23 cellular contexts compared by ENCODE assay signal in the genomic region with DNA sequence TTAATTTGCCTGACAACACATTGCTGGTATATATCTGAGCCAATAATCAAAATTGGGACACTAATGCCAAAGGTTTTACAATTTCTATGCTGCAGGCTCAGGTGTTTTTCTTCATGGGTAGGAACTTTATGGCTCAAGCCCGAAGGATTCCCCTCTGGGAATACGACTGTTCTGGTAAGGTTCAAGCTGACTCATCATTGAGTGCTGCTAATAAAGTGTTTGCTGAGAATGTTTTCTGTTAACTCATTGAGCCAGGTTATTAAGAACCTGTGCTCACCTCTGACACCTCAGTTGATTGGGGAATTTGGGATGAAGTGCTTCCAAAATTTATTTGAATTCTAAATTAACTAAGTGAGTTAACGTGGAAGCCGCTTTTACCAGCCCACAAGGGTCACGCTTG.
DNase-seq lines count a peak whose midpoint lies in the region; ATAC-seq, FAIRE-seq and TF ChIP-seq lines count a peak whose summit lies in the region.
"Had no signal": no experiment of that assay in that cellular context is flagged by ENCODE, and none has a peak within 500 bp of the region (broad histone marks: within the 10 kb centered on the region; RNA-seq: fewer than 3 reads in every experiment).

No MANE protein-coding gene starts in this region.

- H3K27ac ChIP-seq in K562 (ENCODE audit: extremely low read depth, low read depth, low read length): no peak overlapping the region
- H3K27ac ChIP-seq: 22Rv1; A549; BLaER1 treated with 17β-estradiol and CSF1 and Interleukin-3, amounts not matched to agents 10 nM and 100 nM; C4-2B had no signal

- H3K9me1 ChIP-seq in K562 (ENCODE audit: control insufficient read depth, insufficient read depth, low read length): no peaks in the 10 kb centered on the region

- no peak overlapping the region for H3K4me3 Mint-ChIP-seq in activated T-cell treated with anti-CD3 and anti-CD28 coated beads, Interleukin-2, amount 50 U/mL, for 72 hours
- H3K4me3 Mint-ChIP-seq: B cell; CD4-positive, alpha-beta T cell; CD8-positive, alpha-beta T cell had no signal

- no peak for TF ChIP-seq EP300 in K562 (IDR thresholded peaks at IDR 0.05; ENCODE audit: low read length)

- no peak for TF ChIP-seq RAD21 in K562 (CRISPR knock-in tag; conservative IDR thresholded peaks at IDR 0.05 in 1 of 2, IDR thresholded peaks at IDR 0.05 in 1 of 2)

- H3K36me3 Mint-ChIP-seq in activated T-cell treated with anti-CD3 and anti-CD28 coated beads, Interleukin-2, amount 50 U/mL, for 72 hours (ENCODE audit: insufficient read depth in 2 of 2): no peaks in the 10 kb centered on the region
- H3K36me3 Mint-ChIP-seq: CD8-positive, alpha-beta T cell had no signal

- in situ Hi-C loops in K562 (cut with MboI): no loop called here

- no peak overlapping the region for H3K27ac Mint-ChIP-seq in activated T-cell treated with anti-CD3 and anti-CD28 coated beads, Interleukin-2, amount 50 U/mL, for 72 hours
- H3K27ac Mint-ChIP-seq: B cell; CD4-positive, alpha-beta T cell; CD8-positive, alpha-beta T cell had no signal

- no TSS peak for BruUV-seq in K562 (replicated peaks; lab: Mats Ljungman, UMichigan)

- peaks cover 5% of the 10 kb centered on the region for H3K27me3 Mint-ChIP-seq in activated T-cell treated with anti-CD3 and anti-CD28 coated beads, Interleukin-2, amount 50 U/mL, for 72 hours (ENCODE audit: low read depth)

- no peak overlapping the region for H3K9ac ChIP-seq in K562 (ENCODE audit: insufficient read depth in 1 of 2, low read depth in 2 of 2, low read length in 2 of 2)
- H3K9ac ChIP-seq: BLaER1 treated with 17β-estradiol and CSF1 and Interleukin-3, amounts not matched to agents 10 nM and 100 nM had no signal

- TF ChIP-seq CTCF in K562 (IDR thresholded peaks at IDR 0.05 in 2 of 3, conservative IDR thresholded peaks at IDR 0.05 in 1 of 3; ENCODE audit: insufficient read depth in 2 of 3, low read depth in 1 of 3, low read length in 3 of 3) (no peak), fibroblast of mammary gland (conservative IDR thresholded peaks at IDR 0.05; ENCODE audit: control insufficient read depth, insufficient read depth, low read depth, low read length) (no peak)

- CTCF ChIA-PET in K562 (lab: Yijun Ruan, JAX; ENCODE audit: low intra/inter-chr PET ratio): no interaction called here

- no peaks in the 10 kb centered on the region for H4K20me1 ChIP-seq in K562 (replicated peaks; ENCODE audit: control insufficient read depth, insufficient read depth, low read length)
- H4K20me1 ChIP-seq: BLaER1 treated with 17β-estradiol and CSF1 and Interleukin-3, amounts not matched to agents 10 nM and 100 nM had no signal

- FAIRE-seq in K562 (lab: Jason Lieb, UNC): no peak
- FAIRE-seq: A549, D721Med, G401.6, GM12891, GM19239 had no signal

- DNase-seq in DMS79 treated with DMSO at 0.1 percent for 48 hours (lab: John Stamatoyannopoulos, UW) (peak; percentile 21), DMS79 (lab: John Stamatoyannopoulos, UW) (no peak), K562 (ENCODE audit: extremely low read depth in 1 of 4, low spot score in 3 of 4) (no peak), fibroblast of mammary gland (ENCODE audit: low read depth) (peak; percentile 48), renal cortical epithelial cell (ENCODE audit: low read depth) (peak; percentile 14)
- DNase-seq in activated T-cell treated with anti-CD3 and anti-CD28 coated beads, Interleukin-2, amount 50 U/mL, for 72 hours: no peak
- DNase-seq: AML-193; Caco-2; Calu3; CD4-positive, alpha-beta T cell; CD8-positive, alpha-beta T cell; GF-D8 had no signal

- ATAC-seq in K562: no peak
- no peak for ATAC-seq in HG03378 (IDR thresholded peaks at IDR 0.05; ENCODE audit: unreplicated experiment)
- ATAC-seq in HG03039 (IDR thresholded peaks at IDR 0.05; ENCODE audit: unreplicated experiment): no peak
- no peak for ATAC-seq in activated T-cell treated with anti-CD3 and anti-CD28 coated beads, Interleukin-2, amount 50 U/mL, for 72 hours (replicated peaks in 1 of 2)
- ATAC-seq: A549; CD8-positive, alpha-beta T cell had no signal

- no peak for TF ChIP-seq POLR2A in K562 (conservative IDR thresholded peaks at IDR 0.05)

- H3K4me1 ChIP-seq in K562 (replicated peaks in 1 of 2; ENCODE audit: control insufficient read depth in 2 of 2, insufficient read depth in 2 of 2, low read length in 2 of 2): no peaks in the 10 kb centered on the region
- H3K4me1 ChIP-seq: A549; BLaER1 treated with 17β-estradiol and CSF1 and Interleukin-3, amounts not matched to agents 10 nM and 100 nM; Caco-2 had no signal

- WGBS in K562 (ENCODE audit: insufficient coverage, low coverage, missing lambda C conversion rate): under 1% methylated on average over 5 of the region's 5 CpGs

- no peaks in the 10 kb centered on the region for H3K4me1 Mint-ChIP-seq in activated T-cell treated with anti-CD3 and anti-CD28 coated beads, Interleukin-2, amount 50 U/mL, for 72 hours (ENCODE audit: low read depth)
- H3K4me1 Mint-ChIP-seq: B cell had no signal

- H3K27me3 ChIP-seq in K562 (ENCODE audit: control insufficient read depth in 2 of 2, insufficient read depth in 2 of 2, low read length in 2 of 2): peaks cover 3 to 29% of the 10 kb centered on the region in 2 experiments
- H3K27me3 ChIP-seq: BLaER1 treated with 17β-estradiol and CSF1 and Interleukin-3, amounts not matched to agents 10 nM and 100 nM had no signal

- no peak overlapping the region for H2AFZ ChIP-seq in K562 (ENCODE audit: low read depth, low read length)

- peaks cover 4 to 7% of the 10 kb centered on the region in 2 donors for H3K9me3 Mint-ChIP-seq in activated T-cell treated with anti-CD3 and anti-CD28 coated beads, Interleukin-2, amount 50 U/mL, for 72 hours

- no peaks in the 10 kb centered on the region for H3K36me3 ChIP-seq in K562 (ENCODE audit: control insufficient read depth, insufficient read depth, low read length)

- POLR2A ChIA-PET in K562 (lab: Yijun Ruan, JAX): no interaction called here

- no peaks in the 10 kb centered on the region for H3K79me2 ChIP-seq in K562 (ENCODE audit: control insufficient read depth, insufficient read depth, low read length)

- intact Hi-C loops in K562 (cut with micrococcal nuclease): no loop called here

- no peak overlapping the region for H3K4me2 ChIP-seq in K562 (ENCODE audit: insufficient read depth, low read length)
- H3K4me2 ChIP-seq: A549; BLaER1 treated with 17β-estradiol and CSF1 and Interleukin-3, amounts not matched to agents 10 nM and 100 nM had no signal

- H3K4me3 ChIP-seq in K562: no peak overlapping the region
- H3K4me3 ChIP-seq in fibroblast of mammary gland (ENCODE audit: control insufficient read depth, low read depth, low read length): no peak overlapping the region
- H3K4me3 ChIP-seq: A549; BLaER1 treated with 17β-estradiol and CSF1 and Interleukin-3, amounts not matched to agents 10 nM and 100 nM had no signal

- no peaks in the 10 kb centered on the region for H3K9me3 ChIP-seq in K562 (replicated peaks; ENCODE audit: control insufficient read depth, insufficient read depth, low read depth, low read length)

TF ChIP-seq in K562, 482 proteins besides CTCF, POLR2A, EP300 and RAD21 (continues in another document):
- TF ChIP-seq, protein P1, sequence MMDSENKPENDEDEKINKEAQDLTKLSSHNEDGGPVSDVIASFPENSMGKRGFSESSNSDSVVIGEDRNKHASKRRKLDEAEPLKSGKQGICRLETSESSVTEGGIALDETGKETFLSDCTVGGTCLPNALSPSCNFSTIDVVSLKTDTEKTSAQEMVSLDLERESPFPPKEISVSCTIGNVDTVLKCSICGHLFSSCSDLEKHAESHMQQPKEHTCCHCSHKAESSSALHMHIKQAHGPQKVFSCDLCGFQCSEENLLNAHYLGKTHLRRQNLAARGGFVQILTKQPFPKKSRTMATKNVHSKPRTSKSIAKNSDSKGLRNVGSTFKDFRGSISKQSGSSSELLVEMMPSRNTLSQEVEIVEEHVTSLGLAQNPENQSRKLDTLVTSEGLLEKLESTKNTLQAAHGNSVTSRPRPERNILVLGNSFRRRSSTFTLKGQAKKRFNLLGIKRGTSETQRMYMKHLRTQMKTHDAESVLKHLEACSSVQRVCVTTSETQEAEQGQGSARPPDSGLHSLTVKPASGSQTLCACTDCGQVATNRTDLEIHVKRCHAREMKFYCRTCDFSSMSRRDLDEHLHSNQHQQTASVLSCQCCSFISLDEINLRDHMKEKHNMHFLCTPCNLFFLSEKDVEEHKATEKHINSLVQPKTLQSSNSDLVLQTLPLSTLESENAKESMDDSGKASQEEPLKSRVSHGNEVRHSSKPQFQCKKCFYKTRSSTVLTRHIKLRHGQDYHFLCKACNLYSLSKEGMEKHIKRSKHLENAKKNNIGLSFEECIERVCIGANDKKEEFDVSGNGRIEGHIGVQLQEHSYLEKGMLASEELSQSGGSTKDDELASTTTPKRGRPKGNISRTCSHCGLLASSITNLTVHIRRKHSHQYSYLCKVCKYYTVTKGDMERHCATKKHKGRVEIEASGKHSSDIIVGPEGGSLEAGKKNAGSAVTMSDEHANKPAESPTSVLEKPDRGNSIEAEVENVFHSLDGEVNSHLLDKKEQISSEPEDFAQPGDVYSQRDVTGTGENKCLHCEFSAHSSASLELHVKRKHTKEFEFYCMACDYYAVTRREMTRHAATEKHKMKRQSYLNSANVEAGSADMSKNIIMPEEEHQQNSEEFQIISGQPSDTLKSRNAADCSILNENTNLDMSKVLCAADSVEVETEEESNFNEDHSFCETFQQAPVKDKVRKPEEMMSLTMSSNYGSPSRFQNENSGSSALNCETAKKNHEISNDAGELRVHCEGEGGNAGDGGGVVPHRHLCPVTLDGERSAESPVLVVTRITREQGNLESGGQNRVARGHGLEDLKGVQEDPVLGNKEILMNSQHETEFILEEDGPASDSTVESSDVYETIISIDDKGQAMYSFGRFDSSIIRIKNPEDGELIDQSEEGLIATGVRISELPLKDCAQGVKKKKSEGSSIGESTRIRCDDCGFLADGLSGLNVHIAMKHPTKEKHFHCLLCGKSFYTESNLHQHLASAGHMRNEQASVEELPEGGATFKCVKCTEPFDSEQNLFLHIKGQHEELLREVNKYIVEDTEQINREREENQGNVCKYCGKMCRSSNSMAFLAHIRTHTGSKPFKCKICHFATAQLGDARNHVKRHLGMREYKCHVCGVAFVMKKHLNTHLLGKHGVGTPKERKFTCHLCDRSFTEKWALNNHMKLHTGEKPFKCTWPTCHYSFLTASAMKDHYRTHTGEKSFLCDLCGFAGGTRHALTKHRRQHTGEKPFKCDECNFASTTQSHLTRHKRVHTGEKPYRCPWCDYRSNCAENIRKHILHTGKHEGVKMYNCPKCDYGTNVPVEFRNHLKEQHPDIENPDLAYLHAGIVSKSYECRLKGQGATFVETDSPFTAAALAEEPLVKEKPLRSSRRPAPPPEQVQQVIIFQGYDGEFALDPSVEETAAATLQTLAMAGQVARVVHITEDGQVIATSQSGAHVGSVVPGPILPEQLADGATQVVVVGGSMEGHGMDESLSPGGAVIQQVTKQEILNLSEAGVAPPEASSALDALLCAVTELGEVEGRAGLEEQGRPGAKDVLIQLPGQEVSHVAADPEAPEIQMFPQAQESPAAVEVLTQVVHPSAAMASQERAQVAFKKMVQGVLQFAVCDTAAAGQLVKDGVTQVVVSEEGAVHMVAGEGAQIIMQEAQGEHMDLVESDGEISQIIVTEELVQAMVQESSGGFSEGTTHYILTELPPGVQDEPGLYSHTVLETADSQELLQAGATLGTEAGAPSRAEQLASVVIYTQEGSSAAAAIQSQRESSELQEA (IDR thresholded peaks at IDR 0.05; ENCODE audit: low read depth): no peak
- TF ChIP-seq TEAD2 (tag; IDR thresholded peaks at IDR 0.05): no peak
- no peak for TF ChIP-seq NFIX (CRISPR knock-in tag; IDR thresholded peaks at IDR 0.05; ENCODE audit: low read depth)

Comparison
In these comparisons a context has a peak if more than half of its experiments do, and no peak if none do; other contexts are left out.
1. DNase-seq: peak in DMS79 treated with DMSO at 0.1 percent for 48 hours (single experiment), fibroblast of mammary gland (single experiment) and renal cortical epithelial cell (single experiment); none in DMS79 (single experiment), K562 (0 of 4) and activated T-cell treated with anti-CD3 and anti-CD28 coated beads, Interleukin-2, amount 50 U/mL, for 72 hours (0 of 2).